Comparison of ENCODE assay signal across 10 cellular contexts in genomic region chr15:65044218-65044617, GRCh38. TPM values are rescaled to one million over a fixed set of nuclear protein-coding genes. Genes with fewer than 3 reads are reported as not detected.
DNase-seq lines count a peak whose midpoint lies in the region; ATAC-seq, FAIRE-seq and TF ChIP-seq lines count a peak whose summit lies in the region.
"Not testable (repeated sequence)": the region's sequence is repeated elsewhere in the genome, so short reads cannot be mapped to it uniquely, and the experiment has no call there.
"Had no signal": no experiment of that assay in that cellular context is flagged by ENCODE, and none has a peak within 500 bp of the region (broad histone marks: within the 10 kb centered on the region; RNA-seq: fewer than 3 reads in every experiment).

No MANE protein-coding gene starts in this region.

- not testable (repeated sequence) for BruUV-seq in HCT116 (replicated peaks; lab: Mats Ljungman, UMichigan); PC-3 (replicated peaks; lab: Mats Ljungman, UMichigan)

- H2AFZ ChIP-seq in HCT116 (ENCODE audit: low read depth, low read length, poor library complexity, severe bottlenecking): peak overlapping the region; percentile 30
- H2AFZ ChIP-seq in PC-3 (ENCODE audit: low read length); astrocyte (ENCODE audit: low read depth, low read length): not testable (repeated sequence)

- H3K27me3 Mint-ChIP-seq in astrocyte (ENCODE audit: low read depth, unreplicated experiment): peaks cover 17% of the 10 kb centered on the region

- not testable (repeated sequence) for H3K27me3 ChIP-seq in HCT116 (ENCODE audit: insufficient read depth, low read length); PC-3 (ENCODE audit: low read length); astrocyte (ENCODE audit: insufficient read depth, low read length)

- H3K4me1 Mint-ChIP-seq in astrocyte (ENCODE audit: low read depth, unreplicated experiment): not testable (repeated sequence)

- H3K4me3 ChIP-seq in HCT116 (replicated peaks in 1 of 2; ENCODE audit: low read depth in 1 of 2, low read length in 2 of 2); PC-3 (ENCODE audit: low read length); astrocyte (ENCODE audit: insufficient read depth, low read depth, low read length): not testable (repeated sequence)

- not testable (repeated sequence) for H3K9ac ChIP-seq in HCT116 (ENCODE audit: low read length); PC-3 (ENCODE audit: low read length); astrocyte (ENCODE audit: low read length)

- RAD21 ChIA-PET in HCT116 (lab: Charles Lee; ENCODE audit: low non-redundant PET in 1 of 2, low total read pairs in 2 of 2, uncharacterized antibody in 2 of 2, unreplicated experiment in 2 of 2): not testable (repeated sequence)

- H3F3A ChIP-seq in PC-3 (ENCODE audit: low read length, unreplicated experiment): not testable (repeated sequence)

- not testable (repeated sequence) for H4K20me1 ChIP-seq in HCT116 (ENCODE audit: insufficient read depth); PC-3 (ENCODE audit: low read length); astrocyte (ENCODE audit: insufficient read depth, low read length)

- intact Hi-C loops in HCT116 (cut with micrococcal nuclease); PC-3 (cut with micrococcal nuclease): not testable (repeated sequence)

- H3K27ac Mint-ChIP-seq in astrocyte (ENCODE audit: unreplicated experiment): not testable (repeated sequence)

- not testable (repeated sequence) for TF ChIP-seq CTCF in HCT116 (IDR thresholded peaks at IDR 0.05 in 2 of 3, conservative IDR thresholded peaks at IDR 0.05 in 1 of 3; ENCODE audit: borderline replicate concordance in 1 of 3, insufficient read depth in 1 of 3, low read depth in 2 of 3, low read length in 2 of 3); PC-3 (conservative IDR thresholded peaks at IDR 0.05; ENCODE audit: low read depth, low read length); astrocyte (IDR thresholded peaks at IDR 0.05; ENCODE audit: insufficient read depth, low read depth, low read length); omental fat pad (IDR thresholded peaks at IDR 0.05)

- CTCF ChIA-PET in HCT116 (lab: Charles Lee): interaction anchor here (0.9 kb wide), 1 partner anchor 12 kb away, joined by 3 read pairs; no protein-coding TSS in a partner anchor
- CTCF ChIA-PET in PC-3 (lab: Charles Lee): not testable (repeated sequence)

- H3K4me2 ChIP-seq in HCT116 (ENCODE audit: low read length): peak overlapping the region; percentile 58
- H3K4me2 ChIP-seq in PC-3 (ENCODE audit: low read length); astrocyte (ENCODE audit: low read length): not testable (repeated sequence)

- H3K27ac ChIP-seq in HCT116 (ENCODE audit: low read depth, low read length); PC-3 (ENCODE audit: low read length); astrocyte (ENCODE audit: low read depth, low read length): not testable (repeated sequence)

- DNase-seq in ACHN (peak; percentile 52), HCT116 (ENCODE audit: low read depth, low spot score) (peak; percentile 52), PC-3 (peak; percentile 54), astrocyte (ENCODE audit: low read depth) (peak; percentile 66), glomerular visceral epithelial cell (ENCODE audit: extremely low spot score) (peak; percentile 59)
- DNase-seq in omental fat pad (ENCODE audit: low spot score): not testable (repeated sequence)

- ATAC-seq in HCT116 (peak; percentile 87), PC-3 (peak; percentile 74), omental fat pad (ENCODE audit: low FRiP score) (peak; percentile 72)

- not testable (repeated sequence) for H3K9me3 Mint-ChIP-seq in astrocyte (ENCODE audit: unreplicated experiment)

- not testable (repeated sequence) for H3K9me3 ChIP-seq in HCT116 (ENCODE audit: control insufficient read depth in 1 of 2, insufficient read depth in 1 of 2, low read depth in 1 of 2, low read length in 2 of 2); PC-3 (ENCODE audit: low read length); astrocyte (ENCODE audit: insufficient read depth, low read depth, low read length)

- not testable (repeated sequence) for H3K4me3 Mint-ChIP-seq in astrocyte (ENCODE audit: unreplicated experiment)

- FAIRE-seq in astrocyte (lab: Jason Lieb, UNC): not testable (repeated sequence)

- TF ChIP-seq RAD21 in HCT116 (IDR thresholded peaks at IDR 0.05; ENCODE audit: low read depth): not testable (repeated sequence)

- H3K79me2 ChIP-seq in HCT116 (ENCODE audit: insufficient read depth, low read length); PC-3 (ENCODE audit: low read length); astrocyte (ENCODE audit: insufficient read depth, low read length): not testable (repeated sequence)

- H3K36me3 Mint-ChIP-seq in astrocyte (ENCODE audit: low read depth, unreplicated experiment): not testable (repeated sequence)

- not testable (repeated sequence) for H3K36me3 ChIP-seq in HCT116 (ENCODE audit: control insufficient read depth in 1 of 2, insufficient read depth in 2 of 2, low read length in 2 of 2); PC-3 (ENCODE audit: low read depth, low read length); astrocyte (ENCODE audit: insufficient read depth, low read length)

- H3K4me1 ChIP-seq in HCT116 (ENCODE audit: control insufficient read depth in 1 of 2, insufficient read depth in 2 of 2, low read length in 2 of 2): peaks cover 17 to 31% of the 10 kb centered on the region in 2 experiments
- peaks cover 14% of the 10 kb centered on the region; the same call in 1 of the 2 replicates for H3K4me1 ChIP-seq in PC-3 (ENCODE audit: insufficient read depth, low read length)
- H3K4me1 ChIP-seq in astrocyte (ENCODE audit: insufficient read depth, low read length): not testable (repeated sequence)

- not testable (repeated sequence) for TF ChIP-seq POLR2A in HCT116 (IDR thresholded peaks at IDR 0.05; ENCODE audit: borderline replicate concordance, extremely low read depth, insufficient read depth, insufficient read length)

- in situ Hi-C loops in ACHN (cut with HindIII; ENCODE audit: low pct_ligation_motif_present, low pct_unique_long_range_greater_than_20kb, low sequenced_read_pairs): not testable (repeated sequence)

- H3K9me2 ChIP-seq in HCT116 (ENCODE audit: insufficient read depth); PC-3 (replicated peaks; ENCODE audit: low read length): not testable (repeated sequence)

- POLR2A ChIA-PET in HCT116 (lab: Charles Lee): interaction anchor here (1.2 to 1.7 kb wide), 2 partner anchors 8 to 261 kb away, joined by 3 to 10 read pairs; partner anchors contain the start of gene RNU5B-1
- POLR2A ChIA-PET in PC-3 (lab: Charles Lee; ENCODE audit: unreplicated experiment): not testable (repeated sequence)

TF ChIP-seq in HCT116, 20 proteins besides CTCF, POLR2A, EP300 and RAD21:
- TF ChIP-seq FOSL1 (IDR thresholded peaks at IDR 0.05; ENCODE audit: low read depth): peak; percentile 72
- TF ChIP-seq MAX (IDR thresholded peaks at IDR 0.05): 0 out of 2 replicates have a peak, but pooled peaks have one; percentile 35
- TF ChIP-seq SP1 (IDR thresholded peaks at IDR 0.05; ENCODE audit: low read depth): peak; percentile 38; the same call in 1 of the 2 replicates
- peak; percentile 95 for TF ChIP-seq EGR1 (IDR thresholded peaks at IDR 0.05; ENCODE audit: low read depth)

RNA-seq across cellular contexts. Expression of gene SLC51B, which starts 1.0 kb away (rescaled TPM):
- total RNA-seq in HCT116 (2021; ENCODE audit: unreplicated experiment) (not detected), PC-3 (2014; rRNA removed) (not detected in 2 replicates), astrocyte (not detected in 2 replicates), omental fat pad (not detected)
- polyA plus RNA-seq in HCT116 (2012): not detected in 2 replicates
- total RNA-seq: A673, dermis microvascular lymphatic vessel endothelial cell had no signal

RNA-seq across cellular contexts. Expression of gene MTFMT, which starts 14.8 kb away (rescaled TPM):
- total RNA-seq in HCT116 (2021; ENCODE audit: unreplicated experiment): 30.4 TPM
- polyA plus RNA-seq in HCT116 (2012): 12.8 and 13.4 TPM in 2 replicates
- total RNA-seq in PC-3 (2014; rRNA removed): 15.5 and 31.3 TPM in 2 replicates
- 12.3 and 13.5 TPM in 2 replicates for total RNA-seq in astrocyte
- 10 to 100 TPM; 16.8 to 25.2 (median 22.4) TPM for total RNA-seq in omental fat pad

RNA-seq across cellular contexts. Expression of gene RASL12, which starts 23.6 kb away (rescaled TPM):
- total RNA-seq in HCT116 (2021; ENCODE audit: unreplicated experiment) (0.25 TPM), PC-3 (2014; rRNA removed) (not detected in 2 replicates), astrocyte (0.32 and 0.36 TPM in 2 replicates), omental fat pad (10 to 100 TPM in 1 of 4 donors, 1 to 10 TPM in 3; 4.6 to 50.0 (median 7.6) TPM)
- polyA plus RNA-seq in HCT116 (2012): not detected in 2 replicates
- total RNA-seq: dermis microvascular lymphatic vessel endothelial cell had no signal

RNA-seq across cellular contexts. Expression of gene KBTBD13, which starts 32.3 kb away (rescaled TPM):
- not detected for total RNA-seq in HCT116 (2021; ENCODE audit: unreplicated experiment)
- not detected in 2 replicates for polyA plus RNA-seq in HCT116 (2012)
- total RNA-seq in PC-3 (2014; rRNA removed): not detected in 2 replicates
- total RNA-seq in astrocyte: not detected in 2 replicates
- not detected for total RNA-seq in omental fat pad
- total RNA-seq: A673, adrenal gland, dermis microvascular lymphatic vessel endothelial cell, lower leg skin had no signal
- polyA plus RNA-seq: adrenal gland had no signal

RNA-seq across cellular contexts. Expression of gene SPG21, which starts 54.5 kb away (rescaled TPM):
- total RNA-seq in HCT116 (2021; ENCODE audit: unreplicated experiment): 72.7 TPM
- polyA plus RNA-seq in HCT116 (2012): 34.6 and 36.1 TPM in 2 replicates
- 53.0 and 53.8 TPM in 2 replicates for total RNA-seq in PC-3 (2014; rRNA removed)
- total RNA-seq in astrocyte: 60.2 and 61.0 TPM in 2 replicates
- total RNA-seq in omental fat pad: 10 to 100 TPM; 72.9 to 93.9 (median 84.7) TPM
